ENCODE assay signal across 9 cellular contexts in genomic region chr12:49903351-49903699, GRCh38. TPM values are rescaled to one million over a fixed set of nuclear protein-coding genes. Genes with fewer than 3 reads are reported as not detected.
A peak's percentile ranks its signal among the peaks of the same experiment; 100 is the strongest.
DNase-seq lines count a peak whose midpoint lies in the region; ATAC-seq and TF ChIP-seq lines count a peak whose summit lies in the region.
"Had no signal": no experiment of that assay in that cellular context is flagged by ENCODE, and none has a peak within 500 bp of the region (broad histone marks: within the 10 kb centered on the region; RNA-seq: fewer than 3 reads in every experiment).

No MANE protein-coding gene starts in this region.

- H3K9me3 Mint-ChIP-seq in effector memory CD8-positive, alpha-beta T cell: no peaks in the 10 kb centered on the region
- H3K9me3 Mint-ChIP-seq in nephron: no peaks in the 10 kb centered on the region

- H3K36me3 Mint-ChIP-seq in effector memory CD8-positive, alpha-beta T cell (ENCODE audit: insufficient read depth): no peaks in the 10 kb centered on the region
- no peaks in the 10 kb centered on the region for H3K36me3 Mint-ChIP-seq in nephron (ENCODE audit: low read depth)

- ATAC-seq in effector memory CD8-positive, alpha-beta T cell (replicated peaks): no peak
- no peak for ATAC-seq in GM19467 (IDR thresholded peaks at IDR 0.05; ENCODE audit: unreplicated experiment)
- ATAC-seq in GM18873 (IDR thresholded peaks at IDR 0.05; ENCODE audit: low FRiP score, unreplicated experiment): no peak

- H3K4me3 ChIP-seq in AG09309 (ENCODE audit: control insufficient read depth, low read depth, low read length): peak overlapping the region; percentile 43
- H3K4me3 ChIP-seq in Jurkat, Clone E6-1 (ENCODE audit: low read length): peak overlapping the region; percentile 42

- H3K4me1 Mint-ChIP-seq in effector memory CD8-positive, alpha-beta T cell (ENCODE audit: low read depth in 2 of 2): peaks cover 11 to 13% of the 10 kb centered on the region in 2 donors
- H3K4me1 Mint-ChIP-seq in nephron: peaks cover 22% of the 10 kb centered on the region

- no peak for DNase-seq in AG09309 (ENCODE audit: low read depth)
- no peak for DNase-seq in Jurkat, Clone E6-1 (ENCODE audit: low read depth, low spot score)
- no peak for DNase-seq in effector memory CD8-positive, alpha-beta T cell
- DNase-seq in activated effector memory CD4-positive, alpha-beta T cell treated with anti-CD3 and anti-CD28 coated beads, Interleukin-2, amount 50 U/mL, for 16 hours: no peak
- no peak for DNase-seq in GM10248 (ENCODE audit: extremely low spot score)

- peak overlapping the region; percentile 73 to 85 for H3K4me3 Mint-ChIP-seq in effector memory CD8-positive, alpha-beta T cell
- peak overlapping the region; percentile 64 to 77 (median 70) for H3K4me3 Mint-ChIP-seq in nephron

- TF ChIP-seq CTCF in AG09309 (IDR thresholded peaks at IDR 0.05; ENCODE audit: control insufficient read depth, insufficient read depth, low read depth, low read length, missing control alignments) (no peak), nephron (IDR thresholded peaks at IDR 0.05; ENCODE audit: unreplicated experiment in 3 of 3) (no peak), GM10248 (IDR thresholded peaks at IDR 0.05; ENCODE audit: control extremely low read depth, extremely low read depth, low read depth, missing control alignments) (no peak)

- H3K27ac Mint-ChIP-seq in effector memory CD8-positive, alpha-beta T cell: peak overlapping the region in 1 of 2 donors; percentile 24
- H3K27ac Mint-ChIP-seq in nephron: peak overlapping the region in 1 of 3 experiments; percentile 51

- POLR2A ChIA-PET in GM10248 (lab: Yijun Ruan, JAX): no interaction called here

- H3K27me3 Mint-ChIP-seq in effector memory CD8-positive, alpha-beta T cell: peaks cover 1 to 61% of the 10 kb centered on the region in 2 donors
- peaks cover 48% of the 10 kb centered on the region for H3K27me3 Mint-ChIP-seq in nephron (ENCODE audit: low read depth)

- CTCF ChIA-PET in GM10248 (lab: Yijun Ruan, JAX): no interaction called here

RNA-seq across cellular contexts. Expression of gene FAIM2, which starts 0.4 kb away (rescaled TPM):
- polyA plus RNA-seq in Jurkat, Clone E6-1 (2012; ENCODE audit: insufficient read depth, insufficient read length): 0.25 TPM

RNA-seq across cellular contexts. Expression of gene AQP2, which starts 47.2 kb away (rescaled TPM):
- polyA plus RNA-seq in Jurkat, Clone E6-1 (2012; ENCODE audit: insufficient read depth, insufficient read length): not detected
- polyA plus RNA-seq: esophagus had no signal

RNA-seq across cellular contexts. Expression of gene AQP5, which starts 58.3 kb away (rescaled TPM):
- not detected for polyA plus RNA-seq in Jurkat, Clone E6-1 (2012; ENCODE audit: insufficient read depth, insufficient read length)
